34 cellular contexts compared by ENCODE assay signal in the genomic region with DNA sequence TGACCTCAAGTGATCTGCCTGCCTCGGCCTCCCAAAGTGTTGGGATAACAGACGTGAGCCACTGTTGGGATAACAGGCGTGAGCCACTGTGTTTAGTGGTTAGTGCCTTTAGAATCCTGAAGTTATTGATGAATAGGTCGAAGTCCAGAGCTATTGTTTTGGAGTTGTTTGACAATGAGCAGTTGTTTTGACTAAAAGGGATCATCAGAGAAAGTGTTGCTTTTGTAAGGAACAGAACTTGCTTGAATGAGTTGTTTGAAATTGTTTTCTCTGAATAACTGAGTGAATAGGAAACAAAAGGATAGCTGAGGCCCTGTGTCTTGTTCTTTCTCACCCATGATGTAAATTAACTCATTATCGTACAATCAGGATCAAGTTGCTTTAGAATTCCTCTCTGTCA. TPM values are rescaled to one million over a fixed set of nuclear protein-coding genes. Genes with fewer than 3 reads are reported as not detected.
"Had no signal": no experiment of that assay in that cellular context is flagged by ENCODE, and none has a peak within 500 bp of the region (broad histone marks: within the 10 kb centered on the region; RNA-seq: fewer than 3 reads in every experiment).

No MANE protein-coding gene starts in this region.

- ATAC-seq: activated naive CD8-positive, alpha-beta T cell treated with anti-CD3 and anti-CD28 coated beads, Interleukin-2, amount 50 U/mL, for 24 hours; activated T-cell treated with anti-CD3 and anti-CD28 coated beads, Interleukin-2, amount 50 U/mL, for 4 hours; Panc1 had no signal

- H3K27ac ChIP-seq: KMS-11, SJSA1 had no signal

- H3K4me3 Mint-ChIP-seq: activated B cell treated with CpG ODN at 0.5 μM for 24 hours; activated CD4-positive, alpha-beta memory T cell treated with anti-CD3 and anti-CD28 coated beads for 36 hours; activated naive CD4-positive, alpha-beta T cell treated with anti-CD3 and anti-CD28 coated beads for 36 hours; activated naive CD8-positive, alpha-beta T cell; activated naive CD8-positive, alpha-beta T cell treated with anti-CD3 and anti-CD28 coated beads, Interleukin-2, amount 50 U/mL, for 24 hours; activated T-cell treated with anti-CD3 and anti-CD28 coated beads, Interleukin-2, amount 50 U/mL, for 4 hours; activated T-helper 1 cell treated with anti-CD3 and anti-CD28 coated beads, Interleukin-12 subunit alpha, Interleukin-12 subunit beta, Interleukin-2, Interleukin-4 antibody, amounts not matched to agents 30 ng/mL and 10 ng/mL and 1 ng/mL, durations not matched to agents 14 hours and 24 hours and 36 hours; brain; T-helper 1 cell treated with Interleukin-12 subunit alpha and Interleukin-12 subunit beta and Interleukin-4 antibody, amounts not matched to agents 30 μg/mL and 1 μg/mL, for 36 hours; T-helper 2 cell treated with Interferon-gamma antibody and Interleukin-4, amounts not matched to agents 5 μg/mL and 100 μg/mL, for 36 hours had no signal

- H3K4me1 Mint-ChIP-seq: brain had no signal

- H3K27me3 ChIP-seq: SJSA1 had no signal

- H3K27me3 Mint-ChIP-seq: activated B cell treated with CpG ODN at 0.5 μM for 24 hours; activated CD4-positive, alpha-beta memory T cell treated with anti-CD3 and anti-CD28 coated beads for 36 hours; activated naive CD8-positive, alpha-beta T cell; brain had no signal

- H3K9me3 Mint-ChIP-seq: activated B cell treated with CpG ODN at 0.5 μM for 24 hours; activated CD4-positive, alpha-beta memory T cell treated with anti-CD3 and anti-CD28 coated beads for 36 hours; activated naive CD4-positive, alpha-beta T cell treated with anti-CD3 and anti-CD28 coated beads for 36 hours; activated naive CD8-positive, alpha-beta T cell treated with anti-CD3 and anti-CD28 coated beads, Interleukin-2, amount 50 U/mL, for 24 hours; activated T-cell treated with anti-CD3 and anti-CD28 coated beads, Interleukin-2, amount 50 U/mL, for 4 hours; activated T-helper 1 cell treated with anti-CD3 and anti-CD28 coated beads, Interleukin-12 subunit alpha, Interleukin-12 subunit beta, Interleukin-2, Interleukin-4 antibody, amounts not matched to agents 30 ng/mL and 10 ng/mL and 1 ng/mL, durations not matched to agents 14 hours and 24 hours and 36 hours; T-helper 1 cell treated with Interleukin-12 subunit alpha and Interleukin-12 subunit beta and Interleukin-4 antibody, amounts not matched to agents 30 μg/mL and 1 μg/mL, for 36 hours; T-helper 2 cell treated with Interferon-gamma antibody and Interleukin-4, amounts not matched to agents 5 μg/mL and 100 μg/mL, for 36 hours had no signal

- DNase-seq: activated B cell treated with CpG ODN at 0.5 μM for 24 hours; activated CD4-positive, alpha-beta memory T cell treated with anti-CD3 and anti-CD28 coated beads for 36 hours; activated CD4-positive, alpha-beta T cell treated with anti-CD3 and anti-CD28 coated beads for 4 hours; activated CD4-positive, alpha-beta T cell treated with anti-CD3 and anti-CD28 coated beads, Interleukin-2, amount 50 U/mL, for 1 hour; activated CD4-positive, CD25-positive, alpha-beta regulatory T cell treated with anti-CD3 and anti-CD28 coated beads, Interleukin-2, amount 50 U/mL, for 72 hours; activated CD8-positive, alpha-beta memory T cell treated with anti-CD3 and anti-CD28 coated beads, Interleukin-2, amount 50 U/mL, for 4 hours; activated gamma-delta T cell treated with Interleukin-2 at 50 U/mL for 16 hours; activated naive CD4-positive, alpha-beta T cell treated with anti-CD3 and anti-CD28 coated beads for 36 hours; activated naive CD8-positive, alpha-beta T cell treated with anti-CD3 and anti-CD28 coated beads, Interleukin-2, amount 50 U/mL, for 24 hours; activated T-cell treated with anti-CD3 and anti-CD28 coated beads for 4 hours; activated T-cell treated with anti-CD3 and anti-CD28 coated beads, Interleukin-2, amount 50 U/mL, for 4 hours; anterior cingulate cortex; MM.1S; MV-4-11; NCI-H1092; NCI-H1436 treated with DMSO at 0.1 percent for 48 hours; NCI-H1694 treated with DMSO at 0.1 percent for 48 hours; NCI-H2029; NCI-H345; NCI-H524 treated with DMSO at 0.1 percent for 48 hours; SHP77; SK-N-SH had no signal

- H3K27ac Mint-ChIP-seq: activated B cell treated with CpG ODN at 0.5 μM for 24 hours; activated CD4-positive, alpha-beta memory T cell treated with anti-CD3 and anti-CD28 coated beads for 36 hours; activated naive CD4-positive, alpha-beta T cell treated with anti-CD3 and anti-CD28 coated beads for 36 hours; activated naive CD8-positive, alpha-beta T cell; activated naive CD8-positive, alpha-beta T cell treated with anti-CD3 and anti-CD28 coated beads, Interleukin-2, amount 50 U/mL, for 24 hours; activated T-helper 1 cell treated with anti-CD3 and anti-CD28 coated beads, Interleukin-12 subunit alpha, Interleukin-12 subunit beta, Interleukin-2, Interleukin-4 antibody, amounts not matched to agents 30 ng/mL and 10 ng/mL and 1 ng/mL, durations not matched to agents 14 hours and 24 hours and 36 hours; T-helper 1 cell treated with Interleukin-12 subunit alpha and Interleukin-12 subunit beta and Interleukin-4 antibody, amounts not matched to agents 30 μg/mL and 1 μg/mL, for 36 hours; T-helper 2 cell treated with Interferon-gamma antibody and Interleukin-4, amounts not matched to agents 5 μg/mL and 100 μg/mL, for 36 hours had no signal

RNA-seq across cellular contexts. Expression of gene SLC5A10, which starts 47.5 kb away (rescaled TPM):
- total RNA-seq: activated B cell treated with CpG ODN at 0.5 μM for 24 hours; activated CD4-positive, alpha-beta memory T cell treated with anti-CD3 and anti-CD28 coated beads for 36 hours; activated naive CD4-positive, alpha-beta T cell treated with anti-CD3 and anti-CD28 coated beads for 36 hours; activated T-cell treated with anti-CD3 and anti-CD28 coated beads, Interleukin-2, amount 50 U/mL, for 4 hours; activated T-helper 1 cell treated with anti-CD3 and anti-CD28 coated beads, Interleukin-12 subunit alpha, Interleukin-12 subunit beta, Interleukin-2, Interleukin-4 antibody, amounts not matched to agents 30 ng/mL and 10 ng/mL and 1 ng/mL, durations not matched to agents 14 hours and 24 hours and 36 hours; bronchial epithelial cell; LHCN-M2; NCI-H460; RPMI7951 had no signal
